Comparison of ENCODE assay signal across 19 cellular contexts in the genomic region with DNA sequence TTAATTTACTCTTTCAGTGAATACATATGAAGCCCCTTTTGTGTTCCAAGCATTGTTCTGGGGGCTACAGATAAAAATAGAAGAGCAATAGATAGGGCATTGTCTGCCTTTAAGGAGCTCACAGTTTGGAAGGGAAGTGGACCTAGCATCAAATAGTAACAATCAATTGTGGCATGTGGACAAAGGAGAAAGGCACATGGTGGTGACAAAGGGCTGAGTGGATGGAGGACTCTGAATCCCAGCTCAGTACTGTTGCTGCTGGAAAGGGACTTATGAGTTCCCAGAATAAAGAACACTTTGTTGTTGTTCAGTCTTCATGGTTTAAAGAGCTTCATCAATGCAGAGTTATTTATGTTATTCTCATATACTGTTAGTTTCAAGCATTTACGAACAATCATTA.
"Had no signal": no experiment of that assay in that cellular context is flagged by ENCODE, and none has a peak within 500 bp of the region (broad histone marks: within the 10 kb centered on the region; RNA-seq: fewer than 3 reads in every experiment).

No MANE protein-coding gene starts in this region.

- H3K27ac ChIP-seq: parathyroid adenoma, psoas muscle, right atrium auricular region, stomach, suprapubic skin, thyroid gland, upper lobe of left lung, uterus had no signal

- DNase-seq: effector memory CD4-positive, alpha-beta T cell; islet precursor cell; occipital lobe; psoas muscle; small intestine; stimulated activated CD4-positive, alpha-beta T cell treated with anti-CD3 and anti-CD28 coated beads, Interleukin-12 subunit alpha, Interleukin-12 subunit beta, amount 100 ng/mL, for 4 hours; stimulated activated naive CD4-positive, alpha-beta T cell; stomach; thyroid gland; upper lobe of left lung; uterus had no signal

- H3K4me1 Mint-ChIP-seq: memory B cell, mesothelial cell of epicardium, nephron had no signal

- H3K4me3 Mint-ChIP-seq: memory B cell, mesothelial cell of epicardium, nephron had no signal

- H3K27ac Mint-ChIP-seq: memory B cell, mesothelial cell of epicardium, nephron had no signal

- H3K36me3 Mint-ChIP-seq: memory B cell had no signal

- H3K4me1 ChIP-seq: parathyroid adenoma, psoas muscle, right atrium auricular region, stomach, suprapubic skin, thyroid gland, upper lobe of left lung, uterus had no signal

- H3K27me3 ChIP-seq: right atrium auricular region, stomach, suprapubic skin, upper lobe of left lung, uterus had no signal

- ATAC-seq: esophagus mucosa, left lobe of liver, psoas muscle had no signal
